ENCODE assay signal across 27 cellular contexts in genomic region chr12:58452546-58452945, GRCh38.
DNase-seq lines count a peak whose midpoint lies in the region; ATAC-seq and TF ChIP-seq lines count a peak whose summit lies in the region.
"Had no signal": no experiment of that assay in that cellular context is flagged by ENCODE, and none has a peak within 500 bp of the region (broad histone marks: within the 10 kb centered on the region; RNA-seq: fewer than 3 reads in every experiment).

No MANE protein-coding gene starts in this region.

- H3K36me3 ChIP-seq in tibial artery = no peaks in the 10 kb centered on the region
- no peaks in the 10 kb centered on the region for H3K36me3 ChIP-seq in esophagus squamous epithelium
- H3K36me3 ChIP-seq: cardiac muscle cell had no signal

- TF ChIP-seq CTCF in tibial artery (IDR thresholded peaks at IDR 0.05) = no peak
- no peak for TF ChIP-seq CTCF in esophagus squamous epithelium (IDR thresholded peaks at IDR 0.05)

- H3K27ac ChIP-seq in tibial artery (no peak overlapping the region), esophagus squamous epithelium (no peak overlapping the region)
- H3K27ac ChIP-seq: C4-2B, cardiac muscle cell had no signal

- DNase-seq in EL = peak; percentile 60
- DNase-seq in RPMI7951 (ENCODE audit: low read depth) = peak; percentile 18
- peak; percentile 26 for DNase-seq in epidermal melanocyte (ENCODE audit: insufficient read length, low spot score)
- peak; percentile 43 for DNase-seq in myocyte (ENCODE audit: low read depth)
- DNase-seq in stimulated activated CD8-positive, alpha-beta memory T cell treated with anti-CD3 and anti-CD28 coated beads, Interleukin-4, amount 100 ng/mL, for 48 hours = no peak
- no peak for DNase-seq in tibial artery
- DNase-seq in esophagus squamous epithelium (lab: John Stamatoyannopoulos, UW) = no peak
- DNase-seq: activated CD4-positive, CD25-positive, alpha-beta regulatory T cell; activated naive CD4-positive, alpha-beta T cell treated with Interleukin-2 at 50 U/mL for 16 hours; activated T-cell treated with anti-CD3 and anti-CD28 coated beads, Interleukin-2, amount 50 U/mL, for 72 hours; amniotic stem cell; Calu3; dermis blood vessel endothelial cell; DMS79 treated with DMSO at 0.1 percent for 48 hours; GOT3; kidney; NCI-H1092 treated with DMSO at 0.1 percent for 48 hours; NCI-H1930; NCI-H526 treated with DMSO at 0.1 percent for 48 hours; retina; stimulated activated CD4-positive, alpha-beta T cell treated with anti-CD3 and anti-CD28 coated beads, Interleukin-1b, Interleukin-23, amount 100 ng/mL, for 48 hours; trophoblast cell had no signal

- H3K4me3 ChIP-seq in tibial artery = no peak overlapping the region
- H3K4me3 ChIP-seq in esophagus squamous epithelium = no peak overlapping the region
- H3K4me3 ChIP-seq: cardiac muscle cell, smooth muscle cell had no signal

- H3K27me3 ChIP-seq in tibial artery (no peaks in the 10 kb centered on the region), esophagus squamous epithelium (no peaks in the 10 kb centered on the region)
- H3K27me3 ChIP-seq: cardiac muscle cell had no signal

- no peak for ATAC-seq in GM21717 (IDR thresholded peaks at IDR 0.05; ENCODE audit: unreplicated experiment)
- ATAC-seq: activated T-cell treated with anti-CD3 and anti-CD28 coated beads, Interleukin-2, amount 50 U/mL, for 72 hours; natural killer cell treated with Interleukin-12 subunit alpha and Interleukin-12 subunit beta and Interleukin-15 and Interleukin-18, amount 100 ng/mL, for 72 hours had no signal

- H3K4me1 ChIP-seq in tibial artery (peaks cover 0 to 19% (median 2%) of the 10 kb centered on the region in 4 donors), esophagus squamous epithelium (no peaks in the 10 kb centered on the region)

- no peaks in the 10 kb centered on the region for H3K9me3 ChIP-seq in tibial artery
- H3K9me3 ChIP-seq in esophagus squamous epithelium = no peaks in the 10 kb centered on the region

- WGBS in esophagus squamous epithelium, 2 donors = 83 to 94% methylated on average over 2 of the region's 2 CpGs

- intact Hi-C loops in tibial artery (cut with DNase I; ENCODE audit: low total_unique reads) (no loop called here), esophagus squamous epithelium (cut with DNase I) (no loop called here)

- TF ChIP-seq POLR2A in esophagus squamous epithelium (IDR thresholded peaks at IDR 0.05) = no peak

Comparison
In these comparisons a context has a peak if more than half of its experiments do, and no peak if none do; other contexts are left out.
1. DNase-seq: peak in EL (single experiment), RPMI7951 (single experiment), epidermal melanocyte (single experiment) and myocyte (single experiment); none in stimulated activated CD8-positive, alpha-beta memory T cell treated with anti-CD3 and anti-CD28 coated beads, Interleukin-4, amount 100 ng/mL, for 48 hours (single experiment), tibial artery (0 of 2) and esophagus squamous epithelium (single experiment).